1 cellular context compared by ENCODE assay signal in the genomic region with DNA sequence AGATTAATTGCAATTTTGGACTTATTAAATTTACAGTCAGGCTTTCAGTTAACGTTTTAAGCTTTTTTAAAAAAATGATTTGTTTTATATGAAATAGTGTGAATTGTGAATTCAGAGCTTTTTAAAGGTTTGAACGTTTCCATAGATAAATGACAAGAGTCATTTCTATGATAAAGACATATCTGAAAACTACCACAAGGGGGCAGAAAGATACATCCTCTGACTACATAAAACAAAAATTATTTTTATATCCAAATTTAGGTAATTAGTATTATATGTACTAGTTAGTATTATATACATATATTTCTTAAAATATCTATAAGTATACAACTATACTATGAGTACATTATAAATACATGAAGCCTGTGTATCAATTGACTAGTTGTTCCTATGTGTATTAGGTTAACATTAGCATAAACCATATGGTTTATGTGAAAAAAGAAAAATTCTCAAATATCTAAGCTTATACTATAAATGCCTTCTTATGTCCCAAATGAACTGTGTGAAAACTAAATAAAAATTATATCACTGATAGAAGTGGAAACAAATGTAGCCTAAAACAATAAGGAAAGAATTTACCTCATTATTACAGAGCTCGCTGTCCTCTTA.
TF ChIP-seq lines count a peak whose summit lies in the region.

No MANE protein-coding gene starts in this region.

TF ChIP-seq in HepG2, 621 proteins besides CTCF, POLR2A, EP300 and RAD21 (continued from another document):
- no peak for TF ChIP-seq ATF6 (CRISPR knock-in tag; conservative IDR thresholded peaks at IDR 0.05)
- no peak for TF ChIP-seq KDM3A (CRISPR knock-in tag; IDR thresholded peaks at IDR 0.05; ENCODE audit: low read depth)
- TF ChIP-seq MTA3 (CRISPR knock-in tag; IDR thresholded peaks at IDR 0.05) = no peak
- TF ChIP-seq NFRKB (IDR thresholded peaks at IDR 0.05) = no peak
